Comparison of ENCODE assay signal across 17 cellular contexts in the genomic region with DNA sequence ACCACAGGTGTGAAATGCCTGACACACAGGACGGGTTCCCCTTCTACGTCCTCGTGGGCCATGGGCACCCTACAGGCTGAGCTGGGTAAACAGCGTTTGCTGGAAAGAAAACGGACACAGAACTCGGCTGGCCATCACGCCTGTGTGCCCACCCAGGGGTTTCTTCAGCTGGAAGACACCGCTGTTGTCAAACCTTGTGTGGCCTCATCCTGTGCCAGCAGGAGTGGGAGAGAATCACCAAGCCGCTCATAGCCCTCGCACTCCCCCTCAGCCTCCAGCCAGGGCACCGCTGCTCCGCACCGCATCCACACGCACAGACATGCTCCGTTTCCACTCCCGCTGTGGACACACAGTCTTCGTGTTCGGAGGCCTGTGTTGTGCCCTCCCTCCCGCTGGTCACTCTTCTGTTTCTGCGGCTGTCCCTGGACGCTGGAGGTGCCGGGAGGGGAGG.
DNase-seq lines count a peak whose midpoint lies in the region; ATAC-seq and TF ChIP-seq lines count a peak whose summit lies in the region.
"Had no signal": no experiment of that assay in that cellular context is flagged by ENCODE, and none has a peak within 500 bp of the region (broad histone marks: within the 10 kb centered on the region; RNA-seq: fewer than 3 reads in every experiment).

No MANE protein-coding gene starts in this region.

- peaks cover 6% of the 10 kb centered on the region for H3F3A ChIP-seq in neural progenitor cell (ENCODE audit: low read depth)

- H3K4me3 ChIP-seq in right cardiac atrium (ENCODE audit: low read length) (no peak overlapping the region), neural progenitor cell (no peak overlapping the region), upper lobe of right lung (no peak overlapping the region)
- H3K4me3 ChIP-seq: SJSA1 had no signal

- TF ChIP-seq CTCF in neural progenitor cell (IDR thresholded peaks at IDR 0.05) (no peak), upper lobe of right lung (IDR thresholded peaks at IDR 0.05) (no peak)

- H3K4me2 ChIP-seq in neural progenitor cell, result no peak overlapping the region

- H3K4me1 ChIP-seq in right cardiac atrium (ENCODE audit: control insufficient read depth, insufficient read depth, low read length), result no peaks in the 10 kb centered on the region
- no peaks in the 10 kb centered on the region for H3K4me1 ChIP-seq in neural progenitor cell
- no peaks in the 10 kb centered on the region for H3K4me1 ChIP-seq in upper lobe of right lung

- WGBS in right cardiac atrium, result 88% methylated on average over 22 of the region's 22 CpGs

- intact Hi-C loops in left cardiac atrium (cut with DNase I), result no loop called here
- intact Hi-C loops in right cardiac atrium (cut with DNase I), result no loop called here
- intact Hi-C loops in upper lobe of right lung (cut with DNase I), result no loop called here

- H3K4me1 Mint-ChIP-seq in neural progenitor cell, result peaks cover 12% of the 10 kb centered on the region

- peak; percentile 14 for DNase-seq in left cardiac atrium
- no peak for DNase-seq in right cardiac atrium
- peak; percentile 43 for DNase-seq in left kidney (ENCODE audit: low read depth, low spot score)
- no peak for DNase-seq in neural progenitor cell (ENCODE audit: low spot score)
- DNase-seq in upper lobe of right lung, result peak; percentile 54
- DNase-seq in MV-4-11 (lab: John Stamatoyannopoulos, UW), result no peak
- DNase-seq: C1 segment of cervical spinal cord; GF-D8; HCEC 1CT; NCI-H1417; NCI-H1930; NCI-H69; NK-92 treated with Interleukin-12 subunit alpha and Interleukin-12 subunit beta, amount 100 ng/mL, for 24 hours; RPMI8226 had no signal

- no peaks in the 10 kb centered on the region for H3K36me3 ChIP-seq in neural progenitor cell
- no peaks in the 10 kb centered on the region for H3K36me3 ChIP-seq in upper lobe of right lung
- H3K36me3 ChIP-seq: SJSA1 had no signal

- H3K4me3 Mint-ChIP-seq in neural progenitor cell, result no peak overlapping the region

- ATAC-seq in left cardiac atrium (no peak), right cardiac atrium (no peak), upper lobe of right lung (no peak), GM21717 (IDR thresholded peaks at IDR 0.05; ENCODE audit: unreplicated experiment) (no peak), GM21723 (IDR thresholded peaks at IDR 0.05; ENCODE audit: unreplicated experiment) (no peak)

- H3K27me3 ChIP-seq in right cardiac atrium (ENCODE audit: control insufficient read depth, insufficient read depth) (no peaks in the 10 kb centered on the region), neural progenitor cell (no peaks in the 10 kb centered on the region), upper lobe of right lung (no peaks in the 10 kb centered on the region)
- H3K27me3 ChIP-seq: SJSA1 had no signal

- peaks cover 9% of the 10 kb centered on the region for H3K27me3 Mint-ChIP-seq in neural progenitor cell (ENCODE audit: insufficient read depth, low read depth)

- no peaks in the 10 kb centered on the region for H4K20me1 ChIP-seq in neural progenitor cell (ENCODE audit: low read depth)

- no peaks in the 10 kb centered on the region for H3K9me3 ChIP-seq in right cardiac atrium (ENCODE audit: control insufficient read depth, low read length)
- H3K9me3 ChIP-seq in neural progenitor cell (ENCODE audit: low read depth), result no peaks in the 10 kb centered on the region
- H3K9me3 ChIP-seq in upper lobe of right lung, result no peaks in the 10 kb centered on the region
- H3K9me3 ChIP-seq: SJSA1 had no signal

- peaks cover 3% of the 10 kb centered on the region for H3K36me3 Mint-ChIP-seq in neural progenitor cell

- peaks cover 6% of the 10 kb centered on the region for H3K9me3 Mint-ChIP-seq in neural progenitor cell

- H3K79me2 ChIP-seq in neural progenitor cell (ENCODE audit: low read depth), result no peaks in the 10 kb centered on the region

- H3K27ac ChIP-seq in right cardiac atrium (ENCODE audit: low read length) (no peak overlapping the region), neural progenitor cell (no peak overlapping the region), upper lobe of right lung (no peak overlapping the region)
- H3K27ac ChIP-seq: SJSA1 had no signal

- H3K27ac Mint-ChIP-seq in neural progenitor cell, result peak overlapping the region; percentile 52

- no peak overlapping the region for H3K9ac ChIP-seq in neural progenitor cell

- H2AFZ ChIP-seq in neural progenitor cell (replicated peaks), result no peak overlapping the region

Comparison
In these comparisons a context has a peak if more than half of its experiments do, and no peak if none do; other contexts are left out.
1. DNase-seq: peak in left cardiac atrium (single experiment), left kidney (single experiment) and upper lobe of right lung (single experiment); none in right cardiac atrium (0 of 3), neural progenitor cell (single experiment) and MV-4-11 (single experiment).